Comparison of ENCODE assay signal across 9 cellular contexts in the genomic region with DNA sequence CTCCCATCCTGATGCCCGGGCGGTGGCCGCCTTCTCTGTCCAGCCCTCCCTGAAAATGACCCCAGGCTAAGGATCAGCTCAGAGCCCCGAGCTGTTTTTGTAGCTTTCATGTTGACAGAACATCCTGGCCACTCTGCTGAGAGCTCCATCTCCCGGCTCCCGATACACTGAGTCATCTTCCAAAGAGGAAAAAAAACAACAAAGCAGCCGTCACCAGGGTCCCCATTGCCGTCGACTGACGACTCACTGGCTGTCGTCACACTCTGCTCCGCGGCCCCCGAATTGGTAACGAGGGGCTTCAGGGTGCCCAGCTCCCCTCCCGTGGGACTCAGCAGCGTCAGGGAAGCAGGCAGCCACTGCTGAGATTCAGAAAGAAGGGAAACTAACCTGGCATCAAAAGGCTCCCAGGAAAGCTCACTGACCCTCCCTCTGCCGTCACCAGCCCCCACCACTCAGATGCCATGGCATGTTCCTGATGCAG.
DNase-seq lines count a peak whose midpoint lies in the region; ATAC-seq and TF ChIP-seq lines count a peak whose summit lies in the region.
"Had no signal": no experiment of that assay in that cellular context is flagged by ENCODE, and none has a peak within 500 bp of the region (broad histone marks: within the 10 kb centered on the region; RNA-seq: fewer than 3 reads in every experiment).

No MANE protein-coding gene starts in this region.

- WGBS in heart left ventricle, 4 donors, result 35 to 56% (median 45%) methylated on average over 18 of the region's 18 CpGs

- intact Hi-C loops in heart left ventricle (cut with DNase I) (loop anchor here in 1 of 10 donors (10.0 kb wide), 1 partner anchor 166 kb away; no protein-coding TSS in a partner anchor), left cardiac atrium (cut with DNase I) (no loop called here), dorsolateral prefrontal cortex (cut with DNase I) (no loop called here), uterus (cut with DNase I; ENCODE audit: low total_unique reads) (no loop called here)

- H3K27ac ChIP-seq in heart left ventricle, result peak overlapping the region; percentile 35 to 99 (median 96)
- H3K27ac ChIP-seq in dorsolateral prefrontal cortex, result peak overlapping the region; percentile 10 to 100 (median 99)
- H3K27ac ChIP-seq in uterus, result peak overlapping the region; percentile 10 to 95

- peaks cover 0 to 70% (median 56%) of the 10 kb centered on the region in 9 donors for H3K36me3 ChIP-seq in heart left ventricle
- H3K36me3 ChIP-seq in uterus, result no peaks in the 10 kb centered on the region

- H3K9me3 ChIP-seq in heart left ventricle (no peaks in the 10 kb centered on the region), uterus (no peaks in the 10 kb centered on the region)

- H3K4me3 ChIP-seq in heart left ventricle (peak overlapping the region in 11 of 12 donors; percentile 13 to 92 (median 75)), dorsolateral prefrontal cortex (peak overlapping the region; percentile 23 to 99 (median 89)), uterus (peak overlapping the region in 1 of 2 donors; percentile 78)

- ATAC-seq in heart left ventricle (no peak), left cardiac atrium (no peak), GM18867 (IDR thresholded peaks at IDR 0.05; ENCODE audit: unreplicated experiment) (no peak)

- DNase-seq in heart left ventricle (peak in 2 of 5 donors; percentile 40 to 63), left cardiac atrium (no peak), dorsolateral prefrontal cortex (no peak), midbrain (lab: John Stamatoyannopoulos, UW) (peak; percentile 15), uterus (no peak), H4 (ENCODE audit: low spot score) (no peak)
- no peak for DNase-seq in stimulated activated CD8-positive, alpha-beta memory T cell treated with anti-CD3 and anti-CD28 coated beads, Interleukin-4, amount 100 ng/mL, for 48 hours
- DNase-seq: effector CD8-positive, alpha-beta T cell had no signal

- peak in 1 of 2 donors; percentile 19 for TF ChIP-seq POLR2A in heart left ventricle (IDR thresholded peaks at IDR 0.05)
- TF ChIP-seq POLR2A in uterus (IDR thresholded peaks at IDR 0.05), result no peak

- no peaks in the 10 kb centered on the region for H3K27me3 ChIP-seq in heart left ventricle
- no peaks in the 10 kb centered on the region for H3K27me3 ChIP-seq in dorsolateral prefrontal cortex
- H3K27me3 ChIP-seq in uterus, result no peaks in the 10 kb centered on the region

- H3K4me1 ChIP-seq in heart left ventricle (peaks cover 20 to 88% (median 73%) of the 10 kb centered on the region in 12 donors), uterus (peaks cover 22 to 50% of the 10 kb centered on the region in 2 donors)

- TF ChIP-seq CTCF in heart left ventricle (IDR thresholded peaks at IDR 0.05), result no peak
- TF ChIP-seq CTCF in dorsolateral prefrontal cortex (IDR thresholded peaks at IDR 0.05 in 54 of 56, conservative IDR thresholded peaks at IDR 0.05 in 2 of 56; ENCODE audit: low read depth in 1 of 56, partially characterized antibody in 56 of 56), result peak in 1 of 56 donors; percentile 12
- no peak for TF ChIP-seq CTCF in uterus (IDR thresholded peaks at IDR 0.05)
